Comparison of ENCODE assay signal across 18 cellular contexts in genomic region chrX:48904626-48905025, GRCh38. TPM values are rescaled to one million over a fixed set of nuclear protein-coding genes. Genes with fewer than 3 reads are reported as not detected.
DNase-seq lines count a peak whose midpoint lies in the region; ATAC-seq, FAIRE-seq and TF ChIP-seq lines count a peak whose summit lies in the region.
"Had no signal": no experiment of that assay in that cellular context is flagged by ENCODE, and none has a peak within 500 bp of the region (broad histone marks: within the 10 kb centered on the region; RNA-seq: fewer than 3 reads in every experiment).

No MANE protein-coding gene starts in this region.

- CTCF ChIA-PET in HepG2 (lab: Yijun Ruan, JAX; ENCODE audit: low intra/inter-chr PET ratio, low total read pairs) = no interaction called here

- H3K9me3 ChIP-seq in RWPE2 (ENCODE audit: severe bottlenecking) (no peaks in the 10 kb centered on the region), HepG2 (ENCODE audit: low read length) (no peaks in the 10 kb centered on the region)
- H3K9me3 ChIP-seq: BLaER1 had no signal

- H2AFZ ChIP-seq in HepG2 (ENCODE audit: low read length) = no peak overlapping the region
- H2AFZ ChIP-seq: GM23338 had no signal

- in situ Hi-C loops in HepG2 (cut with HindIII; ENCODE audit: extremely low pct_ligation_motif_present, low pct_unique_long_range_greater_than_20kb) = no loop called here

- no peak for DNase-seq in activated T-cell treated with anti-CD3 and anti-CD28 coated beads, Interleukin-2, amount 50 U/mL, for 24 hours
- DNase-seq in activated T-cell treated with anti-CD3 and anti-CD28 coated beads for 4 hours (no peak), RWPE2 (ENCODE audit: low spot score) (no peak), HepG2 (ENCODE audit: low spot score) (no peak)
- DNase-seq: CD4-positive, alpha-beta memory T cell; DMS153; DMS79; GDM1; HCEC 1CT had no signal

- peak overlapping the region; percentile 47 for H3K27ac Mint-ChIP-seq in activated T-cell treated with anti-CD3 and anti-CD28 coated beads, Interleukin-2, amount 50 U/mL, for 24 hours
- H3K27ac Mint-ChIP-seq: GM23338 had no signal

- TF ChIP-seq RAD21 in HepG2 (CRISPR knock-in tag; IDR thresholded peaks at IDR 0.05) = no peak

- H3K79me2 ChIP-seq in HepG2 (ENCODE audit: insufficient read depth, low read length) = peaks cover under 1% of the 10 kb centered on the region

- H3K36me3 ChIP-seq in RWPE2 (ENCODE audit: low read depth) = peaks cover 24% of the 10 kb centered on the region
- peaks cover 13 to 14% of the 10 kb centered on the region in 2 experiments for H3K36me3 ChIP-seq in HepG2 (replicated peaks in 1 of 2; ENCODE audit: control insufficient read depth in 1 of 2, insufficient read depth in 2 of 2, low read length in 2 of 2)

- H3K9ac ChIP-seq in HepG2 (ENCODE audit: insufficient read depth, low read depth, low read length) = no peak overlapping the region
- H3K9ac ChIP-seq: BLaER1 had no signal

- intact Hi-C loops in HepG2 (cut with micrococcal nuclease; ENCODE audit: unreplicated experiment) = no loop called here

- WGBS in HepG2 (ENCODE audit: low lambda C conversion rate) = 98% methylated on average over 8 of the region's 14 CpGs

- peak; percentile 10; the same call in 1 of the 3 replicates for ATAC-seq in RWPE2 (ENCODE audit: low read depth)
- peak; percentile 19 for ATAC-seq in HepG2
- no peak for ATAC-seq in HG02870 (IDR thresholded peaks at IDR 0.05; ENCODE audit: unreplicated experiment)

- no peak overlapping the region for H3K4me3 Mint-ChIP-seq in activated T-cell treated with anti-CD3 and anti-CD28 coated beads, Interleukin-2, amount 50 U/mL, for 24 hours
- H3K4me3 Mint-ChIP-seq: CD14-positive monocyte; CD4-positive, alpha-beta memory T cell; GM23338 had no signal

- H3K27me3 ChIP-seq in RWPE2 (ENCODE audit: insufficient read depth, poor library complexity, severe bottlenecking) = no peaks in the 10 kb centered on the region
- no peaks in the 10 kb centered on the region for H3K27me3 ChIP-seq in HepG2 (ENCODE audit: control insufficient read depth in 1 of 2, insufficient read depth in 2 of 2, low read length in 2 of 2)

- peaks cover 4% of the 10 kb centered on the region for H3K4me1 Mint-ChIP-seq in activated T-cell treated with anti-CD3 and anti-CD28 coated beads, Interleukin-2, amount 50 U/mL, for 24 hours (ENCODE audit: low read depth)
- H3K4me1 Mint-ChIP-seq: CD14-positive monocyte had no signal

- BruUV-seq in HepG2 (replicated peaks; lab: Mats Ljungman, UMichigan) = no TSS peak

- TF ChIP-seq CTCF in RWPE2 (IDR thresholded peaks at IDR 0.05; ENCODE audit: poor library complexity, severe bottlenecking) (no peak), HepG2 (CRISPR knock-in tag; IDR thresholded peaks at IDR 0.05) (no peak)

- POLR2A ChIA-PET in HepG2 (lab: Yijun Ruan, JAX) = interaction anchor here (1.8 kb wide), 1 partner anchor 13 kb away, joined by 5 read pairs; no protein-coding TSS in a partner anchor

- H4K20me1 ChIP-seq in HepG2 (ENCODE audit: insufficient read depth, low read length) = no peaks in the 10 kb centered on the region

- TF ChIP-seq EP300 in HepG2 (IDR thresholded peaks at IDR 0.05; ENCODE audit: low read depth in 2 of 2, low read length in 2 of 2) = no peak
- TF ChIP-seq EP300 in HepG2 (CRISPR knock-in tag; IDR thresholded peaks at IDR 0.05; ENCODE audit: borderline replicate concordance) = no peak

- H3K4me1 ChIP-seq in RWPE2 (ENCODE audit: insufficient read depth, poor library complexity, severe bottlenecking) (no peaks in the 10 kb centered on the region), HepG2 (ENCODE audit: insufficient read depth, low read length) (peaks cover 14% of the 10 kb centered on the region)

- no peak overlapping the region for H3K27ac ChIP-seq in RWPE2 (ENCODE audit: poor library complexity, severe bottlenecking)
- H3K27ac ChIP-seq in HepG2 (ENCODE audit: extremely low read length, insufficient read depth, low read length) = no peak overlapping the region
- H3K27ac ChIP-seq: 22Rv1, BLaER1 had no signal

- no peak overlapping the region for H3K4me2 ChIP-seq in HepG2 (ENCODE audit: low read depth, low read length)
- H3K4me2 ChIP-seq: BLaER1, GM23338 had no signal

- peaks cover 71% of the 10 kb centered on the region for H3K36me3 Mint-ChIP-seq in activated T-cell treated with anti-CD3 and anti-CD28 coated beads, Interleukin-2, amount 50 U/mL, for 24 hours (ENCODE audit: low read depth)

- H3K9me3 Mint-ChIP-seq in activated T-cell treated with anti-CD3 and anti-CD28 coated beads, Interleukin-2, amount 50 U/mL, for 24 hours = no peaks in the 10 kb centered on the region
- H3K9me3 Mint-ChIP-seq: CD4-positive, alpha-beta memory T cell; GM23338; IgD-negative memory B cell had no signal

- no peak for FAIRE-seq in HepG2 (lab: Jason Lieb, UNC)
- FAIRE-seq: GM12892, H54, HTR-8/SVneo had no signal

- H3K4me3 ChIP-seq in RWPE2 (ENCODE audit: severe bottlenecking) (no peak overlapping the region), HepG2 (replicated peaks in 1 of 3; ENCODE audit: insufficient read depth in 1 of 3, low read depth in 2 of 3, low read length in 3 of 3) (no peak overlapping the region)
- H3K4me3 ChIP-seq: BLaER1, GM23338 had no signal

- no peak for TF ChIP-seq POLR2A in HepG2 (IDR thresholded peaks at IDR 0.05; ENCODE audit: insufficient read depth in 1 of 2, low read depth in 2 of 2, low read length in 2 of 2)

- peaks cover 19% of the 10 kb centered on the region for H3K27me3 Mint-ChIP-seq in activated T-cell treated with anti-CD3 and anti-CD28 coated beads, Interleukin-2, amount 50 U/mL, for 24 hours
- H3K27me3 Mint-ChIP-seq: CD4-positive, alpha-beta memory T cell; IgD-negative memory B cell had no signal

RNA-seq across cellular contexts. Expression of gene SLC35A2, which starts 6.8 kb away (rescaled TPM):
- 17.2 and 32.1 TPM in 2 replicates for total RNA-seq in HepG2 (2016; rRNA removed; fragmentation: Illumina TruSeq; extraction: Trizol)
- 5.6 and 5.8 TPM in 2 replicates for total RNA-seq in HepG2 (2016; cell fraction: cytosol; rRNA removed; fragmentation: Illumina TruSeq; extraction: Trizol; ENCODE audit: low read depth)
- total RNA-seq in HepG2 (2016; cell fraction: insoluble cytoplasmic fraction; rRNA removed; fragmentation: Illumina TruSeq; extraction: Trizol) = 13.8 and 35.7 TPM in 2 replicates
- 12.4 and 13.9 TPM in 2 replicates for total RNA-seq in HepG2 (2016; cell fraction: membrane; rRNA removed; fragmentation: Illumina TruSeq; extraction: Trizol)
- total RNA-seq in HepG2 (2016; cell fraction: nucleus; rRNA removed; fragmentation: Illumina TruSeq; extraction: Trizol) = 24.9 and 30.9 TPM in 2 replicates
- polyA plus RNA-seq in HepG2 (2011; rRNA removed) = 40.8 and 46.4 TPM in 2 replicates
- 41.7 and 48.0 TPM in 2 replicates for polyA plus RNA-seq in HepG2 (2011; cell fraction: cytosol; rRNA removed)
- 31.2 and 31.5 TPM in 2 replicates for polyA plus RNA-seq in HepG2 (2011; cell fraction: nucleus; rRNA removed)
- 16.3 and 18.8 TPM in 2 replicates for polyA plus RNA-seq in HepG2 (2012)
- polyA plus RNA-seq in HepG2 (2016; cell fraction: cytosol; fragmentation: Illumina TruSeq; extraction: Trizol; ENCODE audit: low read depth) = 6.8 and 8.5 TPM in 2 replicates
- 20.0 and 23.2 TPM in 2 replicates for polyA plus RNA-seq in HepG2 (2016; cell fraction: insoluble cytoplasmic fraction; fragmentation: Illumina TruSeq; extraction: Trizol; ENCODE audit: low read depth)
- polyA plus RNA-seq in HepG2 (2016; cell fraction: membrane; fragmentation: Illumina TruSeq; extraction: Trizol; ENCODE audit: low read depth) = 12.9 and 13.5 TPM in 2 replicates
- polyA plus RNA-seq in HepG2 (2016; cell fraction: nucleus; fragmentation: Illumina TruSeq; extraction: Trizol; ENCODE audit: insufficient read depth, low read depth) = 57.8 and 62.5 TPM in 2 replicates
- polyA minus RNA-seq in HepG2 (2011; rRNA and poly(A)+ RNA removed; ENCODE audit: low replicate concordance) = 110 and 137 TPM in 2 replicates
- 25.2 and 26.9 TPM in 2 replicates for polyA minus RNA-seq in HepG2 (2011; cell fraction: cytosol; rRNA and poly(A)+ RNA removed)
- polyA minus RNA-seq in HepG2 (2011; cell fraction: nucleus; rRNA and poly(A)+ RNA removed) = 9.3 and 12.1 TPM in 2 replicates

RNA-seq across cellular contexts. Expression of gene PQBP1, which starts 6.9 kb away (rescaled TPM):
- 80.9 and 99.4 TPM in 2 replicates for total RNA-seq in HepG2 (2016; rRNA removed; fragmentation: Illumina TruSeq; extraction: Trizol)
- total RNA-seq in HepG2 (2016; cell fraction: cytosol; rRNA removed; fragmentation: Illumina TruSeq; extraction: Trizol; ENCODE audit: low read depth) = 33.5 and 34.4 TPM in 2 replicates
- 87.4 and 94.4 TPM in 2 replicates for total RNA-seq in HepG2 (2016; cell fraction: insoluble cytoplasmic fraction; rRNA removed; fragmentation: Illumina TruSeq; extraction: Trizol)
- total RNA-seq in HepG2 (2016; cell fraction: membrane; rRNA removed; fragmentation: Illumina TruSeq; extraction: Trizol) = 35.6 and 39.4 TPM in 2 replicates
- 40.0 and 41.7 TPM in 2 replicates for total RNA-seq in HepG2 (2016; cell fraction: nucleus; rRNA removed; fragmentation: Illumina TruSeq; extraction: Trizol)
- 58.1 and 66.9 TPM in 2 replicates for polyA plus RNA-seq in HepG2 (2011; rRNA removed)
- polyA plus RNA-seq in HepG2 (2011; cell fraction: cytosol; rRNA removed) = 77.0 and 80.0 TPM in 2 replicates
- polyA plus RNA-seq in HepG2 (2011; cell fraction: nucleus; rRNA removed) = 123 and 131 TPM in 2 replicates
- polyA plus RNA-seq in HepG2 (2012) = 72.0 and 77.4 TPM in 2 replicates
- polyA plus RNA-seq in HepG2 (2016; cell fraction: cytosol; fragmentation: Illumina TruSeq; extraction: Trizol; ENCODE audit: low read depth) = 39.2 and 46.6 TPM in 2 replicates
- 111 and 112 TPM in 2 replicates for polyA plus RNA-seq in HepG2 (2016; cell fraction: insoluble cytoplasmic fraction; fragmentation: Illumina TruSeq; extraction: Trizol; ENCODE audit: low read depth)
- 42.4 and 43.0 TPM in 2 replicates for polyA plus RNA-seq in HepG2 (2016; cell fraction: membrane; fragmentation: Illumina TruSeq; extraction: Trizol; ENCODE audit: low read depth)
- 101 and 103 TPM in 2 replicates for polyA plus RNA-seq in HepG2 (2016; cell fraction: nucleus; fragmentation: Illumina TruSeq; extraction: Trizol; ENCODE audit: insufficient read depth, low read depth)
- polyA minus RNA-seq in HepG2 (2011; rRNA and poly(A)+ RNA removed; ENCODE audit: low replicate concordance) = 33.5 and 103 TPM in 2 replicates
- polyA minus RNA-seq in HepG2 (2011; cell fraction: cytosol; rRNA and poly(A)+ RNA removed) = 32.2 and 41.4 TPM in 2 replicates
- 23.3 and 26.7 TPM in 2 replicates for polyA minus RNA-seq in HepG2 (2011; cell fraction: nucleus; rRNA and poly(A)+ RNA removed)

RNA-seq across cellular contexts. Expression of gene TIMM17B, which starts 7.1 kb away (rescaled TPM):
- total RNA-seq in HepG2 (2016; rRNA removed; fragmentation: Illumina TruSeq; extraction: Trizol) = 53.4 and 56.0 TPM in 2 replicates
- 16.1 and 16.6 TPM in 2 replicates for total RNA-seq in HepG2 (2016; cell fraction: cytosol; rRNA removed; fragmentation: Illumina TruSeq; extraction: Trizol; ENCODE audit: low read depth)
- 59.1 and 59.6 TPM in 2 replicates for total RNA-seq in HepG2 (2016; cell fraction: insoluble cytoplasmic fraction; rRNA removed; fragmentation: Illumina TruSeq; extraction: Trizol)
- 21.0 and 25.1 TPM in 2 replicates for total RNA-seq in HepG2 (2016; cell fraction: membrane; rRNA removed; fragmentation: Illumina TruSeq; extraction: Trizol)
- total RNA-seq in HepG2 (2016; cell fraction: nucleus; rRNA removed; fragmentation: Illumina TruSeq; extraction: Trizol) = 35.5 and 35.9 TPM in 2 replicates
- 69.1 and 72.5 TPM in 2 replicates for polyA plus RNA-seq in HepG2 (2011; rRNA removed)
- polyA plus RNA-seq in HepG2 (2011; cell fraction: cytosol; rRNA removed) = 74.6 and 124 TPM in 2 replicates
- polyA plus RNA-seq in HepG2 (2011; cell fraction: nucleus; rRNA removed) = 52.8 and 64.5 TPM in 2 replicates
- polyA plus RNA-seq in HepG2 (2012) = 50.1 and 56.0 TPM in 2 replicates
- 18.8 and 21.5 TPM in 2 replicates for polyA plus RNA-seq in HepG2 (2016; cell fraction: cytosol; fragmentation: Illumina TruSeq; extraction: Trizol; ENCODE audit: low read depth)
- polyA plus RNA-seq in HepG2 (2016; cell fraction: insoluble cytoplasmic fraction; fragmentation: Illumina TruSeq; extraction: Trizol; ENCODE audit: low read depth) = 63.6 and 70.0 TPM in 2 replicates
- polyA plus RNA-seq in HepG2 (2016; cell fraction: membrane; fragmentation: Illumina TruSeq; extraction: Trizol; ENCODE audit: low read depth) = 22.7 and 26.6 TPM in 2 replicates
- polyA plus RNA-seq in HepG2 (2016; cell fraction: nucleus; fragmentation: Illumina TruSeq; extraction: Trizol; ENCODE audit: insufficient read depth, low read depth) = 67.0 and 69.3 TPM in 2 replicates
- polyA minus RNA-seq in HepG2 (2011; rRNA and poly(A)+ RNA removed; ENCODE audit: low replicate concordance) = 67.5 and 136 TPM in 2 replicates
- polyA minus RNA-seq in HepG2 (2011; cell fraction: cytosol; rRNA and poly(A)+ RNA removed) = 20.0 and 25.0 TPM in 2 replicates
- polyA minus RNA-seq in HepG2 (2011; cell fraction: nucleus; rRNA and poly(A)+ RNA removed) = 11.8 and 14.9 TPM in 2 replicates

RNA-seq across cellular contexts. Expression of gene PIM2, which starts 14.2 kb away (rescaled TPM):
- total RNA-seq in HepG2 (2016; rRNA removed; fragmentation: Illumina TruSeq; extraction: Trizol) = 13.0 and 14.4 TPM in 2 replicates
- total RNA-seq in HepG2 (2016; cell fraction: cytosol; rRNA removed; fragmentation: Illumina TruSeq; extraction: Trizol; ENCODE audit: low read depth) = 1.7 and 2.6 TPM in 2 replicates
- total RNA-seq in HepG2 (2016; cell fraction: insoluble cytoplasmic fraction; rRNA removed; fragmentation: Illumina TruSeq; extraction: Trizol) = 11.9 and 13.2 TPM in 2 replicates
- total RNA-seq in HepG2 (2016; cell fraction: membrane; rRNA removed; fragmentation: Illumina TruSeq; extraction: Trizol) = 5.9 and 6.5 TPM in 2 replicates
- 7.9 and 8.0 TPM in 2 replicates for total RNA-seq in HepG2 (2016; cell fraction: nucleus; rRNA removed; fragmentation: Illumina TruSeq; extraction: Trizol)
- polyA plus RNA-seq in HepG2 (2011; rRNA removed) = 15.8 and 17.4 TPM in 2 replicates
- 10.3 and 10.6 TPM in 2 replicates for polyA plus RNA-seq in HepG2 (2011; cell fraction: cytosol; rRNA removed)
- polyA plus RNA-seq in HepG2 (2011; cell fraction: nucleus; rRNA removed) = 14.3 and 17.5 TPM in 2 replicates
- polyA plus RNA-seq in HepG2 (2012) = 10.1 and 10.6 TPM in 2 replicates
- polyA plus RNA-seq in HepG2 (2016; cell fraction: cytosol; fragmentation: Illumina TruSeq; extraction: Trizol; ENCODE audit: low read depth) = 1.1 TPM in 2 replicates
- 14.0 and 15.2 TPM in 2 replicates for polyA plus RNA-seq in HepG2 (2016; cell fraction: insoluble cytoplasmic fraction; fragmentation: Illumina TruSeq; extraction: Trizol; ENCODE audit: low read depth)
- 3.5 and 4.0 TPM in 2 replicates for polyA plus RNA-seq in HepG2 (2016; cell fraction: membrane; fragmentation: Illumina TruSeq; extraction: Trizol; ENCODE audit: low read depth)
- 11.4 and 16.3 TPM in 2 replicates for polyA plus RNA-seq in HepG2 (2016; cell fraction: nucleus; fragmentation: Illumina TruSeq; extraction: Trizol; ENCODE audit: insufficient read depth, low read depth)
- 17.3 and 37.4 TPM in 2 replicates for polyA minus RNA-seq in HepG2 (2011; rRNA and poly(A)+ RNA removed; ENCODE audit: low replicate concordance)
- polyA minus RNA-seq in HepG2 (2011; cell fraction: cytosol; rRNA and poly(A)+ RNA removed) = 4.9 and 5.8 TPM in 2 replicates
- 8.5 and 10.9 TPM in 2 replicates for polyA minus RNA-seq in HepG2 (2011; cell fraction: nucleus; rRNA and poly(A)+ RNA removed)

RNA-seq across cellular contexts. Expression of gene OTUD5, which starts 52.8 kb away (rescaled TPM):
- 16.9 and 18.4 TPM in 2 replicates for total RNA-seq in HepG2 (2016; rRNA removed; fragmentation: Illumina TruSeq; extraction: Trizol)
- total RNA-seq in HepG2 (2016; cell fraction: cytosol; rRNA removed; fragmentation: Illumina TruSeq; extraction: Trizol; ENCODE audit: low read depth) = 7.3 and 7.9 TPM in 2 replicates
- total RNA-seq in HepG2 (2016; cell fraction: insoluble cytoplasmic fraction; rRNA removed; fragmentation: Illumina TruSeq; extraction: Trizol) = 15.3 and 18.1 TPM in 2 replicates
- total RNA-seq in HepG2 (2016; cell fraction: membrane; rRNA removed; fragmentation: Illumina TruSeq; extraction: Trizol) = 13.3 and 13.6 TPM in 2 replicates
- total RNA-seq in HepG2 (2016; cell fraction: nucleus; rRNA removed; fragmentation: Illumina TruSeq; extraction: Trizol) = 11.1 and 13.9 TPM in 2 replicates
- 42.2 and 44.8 TPM in 2 replicates for polyA plus RNA-seq in HepG2 (2011; rRNA removed)
- 29.5 and 29.7 TPM in 2 replicates for polyA plus RNA-seq in HepG2 (2011; cell fraction: cytosol; rRNA removed)
- 74.0 and 78.6 TPM in 2 replicates for polyA plus RNA-seq in HepG2 (2011; cell fraction: nucleus; rRNA removed)
- 30.8 and 34.7 TPM in 2 replicates for polyA plus RNA-seq in HepG2 (2012)
- polyA plus RNA-seq in HepG2 (2016; cell fraction: cytosol; fragmentation: Illumina TruSeq; extraction: Trizol; ENCODE audit: low read depth) = 14.5 and 15.7 TPM in 2 replicates
- 20.0 and 25.8 TPM in 2 replicates for polyA plus RNA-seq in HepG2 (2016; cell fraction: insoluble cytoplasmic fraction; fragmentation: Illumina TruSeq; extraction: Trizol; ENCODE audit: low read depth)
- polyA plus RNA-seq in HepG2 (2016; cell fraction: membrane; fragmentation: Illumina TruSeq; extraction: Trizol; ENCODE audit: low read depth) = 18.9 and 22.2 TPM in 2 replicates
- polyA plus RNA-seq in HepG2 (2016; cell fraction: nucleus; fragmentation: Illumina TruSeq; extraction: Trizol; ENCODE audit: insufficient read depth, low read depth) = 32.8 and 33.6 TPM in 2 replicates
- polyA minus RNA-seq in HepG2 (2011; rRNA and poly(A)+ RNA removed; ENCODE audit: low replicate concordance) = 40.8 and 110 TPM in 2 replicates
- 20.0 and 21.9 TPM in 2 replicates for polyA minus RNA-seq in HepG2 (2011; cell fraction: cytosol; rRNA and poly(A)+ RNA removed)
- 14.8 and 17.9 TPM in 2 replicates for polyA minus RNA-seq in HepG2 (2011; cell fraction: nucleus; rRNA and poly(A)+ RNA removed)
